In genomic region chr10:15166325-15166724, GRCh38 we compare ENCODE assay signal across 11 cellular contexts. TPM values are rescaled to one million over a fixed set of nuclear protein-coding genes. Genes with fewer than 3 reads are reported as not detected.
A peak's percentile ranks its signal among the peaks of the same experiment; 100 is the strongest.
DNase-seq lines count a peak whose midpoint lies in the region; ATAC-seq, FAIRE-seq and TF ChIP-seq lines count a peak whose summit lies in the region.
"Had no signal": no experiment of that assay in that cellular context is flagged by ENCODE, and none has a peak within 500 bp of the region (broad histone marks: within the 10 kb centered on the region; RNA-seq: fewer than 3 reads in every experiment).

No MANE protein-coding gene starts in this region.

- H3K9me3 ChIP-seq in CD8-positive, alpha-beta T cell (ENCODE audit: low read length) = no peaks in the 10 kb centered on the region
- no peaks in the 10 kb centered on the region for H3K9me3 ChIP-seq in GM12878 (replicated peaks; ENCODE audit: control insufficient read depth, insufficient read depth, low read length)
- H3K9me3 ChIP-seq in sigmoid colon = no peaks in the 10 kb centered on the region

- FAIRE-seq in GM12878 (lab: Jason Lieb, UNC) = no peak
- FAIRE-seq: GM18507 had no signal

- peaks cover 40% of the 10 kb centered on the region for H3K4me1 ChIP-seq in CD8-positive, alpha-beta T cell (ENCODE audit: insufficient read depth, low read length)
- peaks cover 8% of the 10 kb centered on the region; the same call in 1 of the 2 replicates for H3K4me1 ChIP-seq in GM12878 (ENCODE audit: control insufficient read depth, insufficient read depth, low read length)
- peaks cover 0 to 27% (median 15%) of the 10 kb centered on the region in 4 donors for H3K4me1 ChIP-seq in sigmoid colon

- no peak for TF ChIP-seq POLR2A in GM12878 (IDR thresholded peaks at IDR 0.05; ENCODE audit: low read depth, low read length)
- no peak for TF ChIP-seq POLR2A in sigmoid colon (IDR thresholded peaks at IDR 0.05)

- no peak overlapping the region for H3K27ac ChIP-seq in CD8-positive, alpha-beta T cell (ENCODE audit: low read depth, low read length)
- H3K27ac ChIP-seq in GM12878 (ENCODE audit: control insufficient read depth, insufficient read depth) = no peak overlapping the region
- H3K27ac ChIP-seq in sigmoid colon = no peak overlapping the region

- no peak overlapping the region for H2AFZ ChIP-seq in GM12878 (ENCODE audit: control insufficient read depth, low read depth, low read length)

- in situ Hi-C loops in GM12878 (cut with MboI) = loop anchor here (25.0 kb wide), 1 partner anchor 1271 kb away; the partner anchor contains the start of gene PTER

- 50% methylated on average over 2 of the region's 2 CpGs for WGBS in GM12878 (ENCODE audit: insufficient coverage, insufficient replicate concordance, low lambda C conversion rate, missing lambda C conversion rate)
- 85 to 91% methylated on average over 2 of the region's 2 CpGs for whole genome bisulfite sequencing in sigmoid colon, 2 donors

- no peaks in the 10 kb centered on the region for H3K9me3 Mint-ChIP-seq in CD8-positive, alpha-beta T cell
- no peaks in the 10 kb centered on the region for H3K9me3 Mint-ChIP-seq in HFFc6
- no peaks in the 10 kb centered on the region for H3K9me3 Mint-ChIP-seq in natural killer cell

- H3K4me3 Mint-ChIP-seq in CD8-positive, alpha-beta T cell = peak overlapping the region; percentile 96
- H3K4me3 Mint-ChIP-seq in HFFc6 (peak overlapping the region; percentile 98), natural killer cell (peak overlapping the region; percentile 95)

- no TSS peak for BruUV-seq in GM12878 (replicated peaks; lab: Mats Ljungman, UMichigan)

- no peaks in the 10 kb centered on the region for H3K27me3 ChIP-seq in CD8-positive, alpha-beta T cell (ENCODE audit: insufficient read depth, low read length)
- no peaks in the 10 kb centered on the region; a peak in 1 of 4 replicates for H3K27me3 ChIP-seq in GM12878 (replicated peaks in 1 of 2; ENCODE audit: control insufficient read depth in 2 of 2, insufficient read depth in 2 of 2, low read length in 1 of 2)
- no peaks in the 10 kb centered on the region for H3K27me3 ChIP-seq in sigmoid colon

- H3K27ac Mint-ChIP-seq in CD8-positive, alpha-beta T cell = no peak overlapping the region
- 0 out of 2 replicates have a peak overlapping the region, but pooled peaks have one; percentile 3 for H3K27ac Mint-ChIP-seq in HFFc6
- peak overlapping the region in 1 of 2 donors; percentile 25 for H3K27ac Mint-ChIP-seq in natural killer cell

- ATAC-seq in CD8-positive, alpha-beta T cell = no peak
- ATAC-seq in GM12878 = no peak
- ATAC-seq in natural killer cell = no peak
- ATAC-seq in HG03565 (IDR thresholded peaks at IDR 0.05; ENCODE audit: unreplicated experiment) = no peak
- no peak for ATAC-seq in HG03432 (IDR thresholded peaks at IDR 0.05; ENCODE audit: unreplicated experiment)
- no peak for ATAC-seq in GM18870 (IDR thresholded peaks at IDR 0.05; ENCODE audit: unreplicated experiment)

- SMC1A ChIA-PET in GM12878 (lab: Charles Lee; ENCODE audit: uncharacterized antibody, unreplicated experiment) = interaction anchor here (0.7 to 8.5 kb wide), 9 partner anchors 8 to 67 kb away, joined by 3 to 86 read pairs (median 4); no protein-coding TSS in a partner anchor

- DNase-seq in CD8-positive, alpha-beta T cell = no peak
- DNase-seq in HFFc6 = no peak
- DNase-seq in GM12878 (ENCODE audit: low read depth, low spot score) = no peak
- DNase-seq in natural killer cell = no peak
- DNase-seq in sigmoid colon = no peak
- DNase-seq: kidney glomerular epithelial cell, NCI-H524 had no signal

- H3K4me2 ChIP-seq in GM12878 (ENCODE audit: control insufficient read depth, insufficient read depth) = peak overlapping the region; percentile 82

- no peaks in the 10 kb centered on the region for H3K36me3 ChIP-seq in CD8-positive, alpha-beta T cell (ENCODE audit: insufficient read depth, low read length)
- no peaks in the 10 kb centered on the region for H3K36me3 ChIP-seq in GM12878 (ENCODE audit: control insufficient read depth in 2 of 2, insufficient read depth in 2 of 2, low read length in 1 of 2)
- no peaks in the 10 kb centered on the region for H3K36me3 ChIP-seq in sigmoid colon

- peaks cover 73% of the 10 kb centered on the region for H3K4me1 Mint-ChIP-seq in CD8-positive, alpha-beta T cell (ENCODE audit: low read depth)
- H3K4me1 Mint-ChIP-seq in HFFc6 (ENCODE audit: low read depth) (peaks cover 35% of the 10 kb centered on the region), natural killer cell (peaks cover 40 to 49% of the 10 kb centered on the region in 2 donors)

- intact Hi-C loops in CD8-positive, alpha-beta T cell (cut with DNase I, micrococcal nuclease) = loop anchor here (5.0 to 10.0 kb wide), 6 partner anchors 39 to 582 kb away; partner anchors contain the start of genes CDNF (in 1 of the 2), HSPA14 (in 1 of the 2), MSANTD7 (in 1 of the 2) and SUV39H2 (in 1 of the 2)
- intact Hi-C loops in GM12878 (cut with micrococcal nuclease; ENCODE audit: unreplicated experiment) = no loop called here
- intact Hi-C loops in natural killer cell (cut with micrococcal nuclease) = loop anchor here (5.0 kb wide), 1 partner anchor 69 kb away; the partner anchor contains the start of gene RPP38
- intact Hi-C loops in sigmoid colon (cut with DNase I) = loop anchor here (5.0 kb wide), 2 partner anchors 289 to 564 kb away; partner anchors contain the start of gene SUV39H2

- no peaks in the 10 kb centered on the region for H3K27me3 Mint-ChIP-seq in CD8-positive, alpha-beta T cell (ENCODE audit: low read depth)
- H3K27me3 Mint-ChIP-seq in HFFc6 (ENCODE audit: insufficient read depth) (no peaks in the 10 kb centered on the region), natural killer cell (ENCODE audit: low read depth in 2 of 2) (no peaks in the 10 kb centered on the region)

- peaks cover 4% of the 10 kb centered on the region; the same call in 1 of the 2 replicates for H3K79me2 ChIP-seq in GM12878 (ENCODE audit: control insufficient read depth, insufficient read depth, low read length)

- H4K20me1 ChIP-seq in GM12878 (ENCODE audit: control insufficient read depth, insufficient read depth) = no peaks in the 10 kb centered on the region

- RAD21 ChIA-PET in GM12878 (lab: Charles Lee; ENCODE audit: unreplicated experiment) = interaction anchor here (1.3 to 3.6 kb wide), 6 partner anchors 24 to 213 kb away, joined by 4 to 39 read pairs (median 4); partner anchors contain the start of gene RPP38

- H3K4me3 ChIP-seq in CD8-positive, alpha-beta T cell (ENCODE audit: low read depth, low read length) = no peak overlapping the region
- no peak overlapping the region for H3K4me3 ChIP-seq in GM12878
- H3K4me3 ChIP-seq in sigmoid colon = no peak overlapping the region

- TF ChIP-seq EP300 in GM12878 (IDR thresholded peaks at IDR 0.05; ENCODE audit: borderline replicate concordance in 1 of 2, control insufficient read depth in 1 of 2, low read depth in 2 of 2, low read length in 2 of 2) (no peak), sigmoid colon (IDR thresholded peaks at IDR 0.05) (no peak)

- no peak for TF ChIP-seq RAD21 in GM12878 (IDR thresholded peaks at IDR 0.05; ENCODE audit: insufficient read depth, low read depth, low read length)

- no peak for TF ChIP-seq CTCF in CD8-positive, alpha-beta T cell (IDR thresholded peaks at IDR 0.05)
- TF ChIP-seq CTCF in HFFc6 (IDR thresholded peaks at IDR 0.05) = no peak
- no peak for TF ChIP-seq CTCF in GM12878 (IDR thresholded peaks at IDR 0.05 in 2 of 3, conservative IDR thresholded peaks at IDR 0.05 in 1 of 3; ENCODE audit: control insufficient read depth in 2 of 3, extremely low read depth in 1 of 3, insufficient read depth in 1 of 3, low read depth in 3 of 3, low read length in 3 of 3)
- no peak for TF ChIP-seq CTCF in natural killer cell (IDR thresholded peaks at IDR 0.05)
- no peak for TF ChIP-seq CTCF in sigmoid colon (IDR thresholded peaks at IDR 0.05)

- peaks cover 11% of the 10 kb centered on the region for H3K36me3 Mint-ChIP-seq in CD8-positive, alpha-beta T cell
- H3K36me3 Mint-ChIP-seq in HFFc6 (ENCODE audit: low read depth) = peaks cover 13% of the 10 kb centered on the region; the same call in 1 of the 2 replicates
- H3K36me3 Mint-ChIP-seq in natural killer cell = no peaks in the 10 kb centered on the region

- CTCF ChIA-PET in CD8-positive, alpha-beta T cell (lab: Charles Lee) = interaction anchor here (0.8 to 1.5 kb wide), 7 partner anchors 15 to 88 kb away, joined by 3 to 7 read pairs (median 4); no protein-coding TSS in a partner anchor
- CTCF ChIA-PET in GM12878 (lab: Yijun Ruan, JAX) = interaction anchor here (0.9 to 6.2 kb wide), 10 partner anchors 11 to 63 kb away, joined by 3 to 38 read pairs (median 4); no protein-coding TSS in a partner anchor

- no peak overlapping the region for H3K9ac ChIP-seq in GM12878 (ENCODE audit: control insufficient read depth, insufficient read depth, low read length)

- POLR2A ChIA-PET in CD8-positive, alpha-beta T cell (lab: Charles Lee) = interaction anchor here (1.4 to 5.2 kb wide), 2 partner anchors 19 to 85 kb away, joined by 3 to 29 read pairs; no protein-coding TSS in a partner anchor
- POLR2A ChIA-PET in GM12878 (lab: Charles Lee) = interaction anchor here (1.5 to 2.1 kb wide), 2 partner anchors 43 to 64 kb away, joined by 3 to 13 read pairs; no protein-coding TSS in a partner anchor

RNA-seq across cellular contexts. Expression of gene NMT2, which starts 2.2 kb away (rescaled TPM):
- 10 to 100 TPM; 22.3 to 25.4 TPM for total RNA-seq in CD8-positive, alpha-beta T cell
- 10 to 100 TPM; 29.4 to 67.3 (median 62.6) TPM for total RNA-seq in HFFc6 (2021; fragmentation: NEBNext Ultra II Directional; extraction: Animal tissue kit (Norgen Biotek cat#: 25700))
- 51.6 and 55.3 TPM in 2 replicates for total RNA-seq in GM12878 (2013; cell fraction: nucleolus; rRNA removed)
- total RNA-seq in GM12878 (2014; rRNA removed) (11.1 and 11.4 TPM in 2 replicates), GM12878 (2014; rRNA removed; fragmentation: Illumina TruSeq; extraction: Trizol) (10.8 and 12.0 TPM in 2 replicates), GM12878 (2021) (9.7 and 9.8 TPM in 2 replicates), natural killer cell (10 to 100 TPM; 18.9 to 34.9 (median 28.8) TPM), sigmoid colon (10 to 100 TPM; 11.1 to 23.3 (median 18.3) TPM)
- 5.1 TPM for polyA plus RNA-seq in GM12878 (2011; ENCODE audit: low read depth)
- polyA plus RNA-seq in GM12878 (2011; rRNA removed) (5.0 TPM in 2 replicates), GM12878 (2014; fragmentation: Illumina TruSeq; extraction: Trizol) (10.5 and 11.9 TPM in 2 replicates), GM12878 (2014; fragmentation: Nextera tagmentation; extraction: Ambion mirVana) (1 to 10 TPM; 4.9 to 7.6 TPM), GM12878 (2014; rRNA removed) (8.2 and 8.3 TPM in 2 replicates), GM12878 (2016; fragmentation: Nextera tagmentation; extraction: Ambion mirVana) (10 to 100 TPM in 1 of 2 experiments, 1 to 10 TPM in 1; 8.5 to 11.6 TPM), sigmoid colon (10 to 100 TPM; 12.7 to 21.0 (median 16.0) TPM)
- polyA plus RNA-seq in GM12878 (2011; cell fraction: cytosol; rRNA removed) = 2.5 and 3.2 TPM in 2 replicates
- 5.8 and 6.4 TPM in 2 replicates for polyA plus RNA-seq in GM12878 (2011; cell fraction: nucleus; rRNA removed)
- polyA plus RNA-seq in GM12878 (2012) = 6.4 and 8.2 TPM in 2 replicates
- polyA minus RNA-seq in GM12878 (2011; rRNA and poly(A)+ RNA removed) = 2.4 and 2.5 TPM in 2 replicates
- 0.73 and 0.94 TPM in 2 replicates for polyA minus RNA-seq in GM12878 (2011; cell fraction: cytosol; rRNA and poly(A)+ RNA removed)
- 2.1 and 3.7 TPM in 2 replicates for polyA minus RNA-seq in GM12878 (2011; cell fraction: nucleus; rRNA and poly(A)+ RNA removed)
